8 cellular contexts compared by ENCODE assay signal in genomic region chr22:36065462-36065774, GRCh38. TPM values are rescaled to one million over a fixed set of nuclear protein-coding genes. Genes with fewer than 3 reads are reported as not detected.
DNase-seq lines count a peak whose midpoint lies in the region; ATAC-seq and TF ChIP-seq lines count a peak whose summit lies in the region.

No MANE protein-coding gene starts in this region.

- in situ Hi-C loops in astrocyte of the spinal cord (cut with HindIII; ENCODE audit: low sequenced_read_pairs): no loop called here

- TF ChIP-seq CTCF in astrocyte of the spinal cord (IDR thresholded peaks at IDR 0.05; ENCODE audit: low read depth, low read length): no peak

- peak overlapping the region; percentile 51 for H3K4me3 ChIP-seq in astrocyte of the spinal cord (ENCODE audit: low read depth, low read length)

- no peak for ATAC-seq in HG03196 (IDR thresholded peaks at IDR 0.05; ENCODE audit: unreplicated experiment)
- ATAC-seq in HG03520 (IDR thresholded peaks at IDR 0.05; ENCODE audit: unreplicated experiment): no peak
- no peak for ATAC-seq in GM18873 (IDR thresholded peaks at IDR 0.05; ENCODE audit: low FRiP score, unreplicated experiment)

- no peaks in the 10 kb centered on the region for H3K27me3 ChIP-seq in layer of hippocampus (ENCODE audit: control insufficient read depth, insufficient read depth, low read length)

- DNase-seq in Kasumi-1 (lab: John Stamatoyannopoulos, UW): peak; percentile 41 to 56
- DNase-seq in astrocyte of the spinal cord (ENCODE audit: low read depth, low spot score): no peak
- no peak for DNase-seq in COLO829 (ENCODE audit: low spot score)

- peak overlapping the region; percentile 71 for H3K27ac ChIP-seq in layer of hippocampus (ENCODE audit: low read depth, low read length)
- peak overlapping the region; percentile 71 for H3K27ac ChIP-seq in temporal lobe (ENCODE audit: low read depth, low read length)

RNA-seq across cellular contexts. Expression of gene RBFOX2, which starts 36.8 kb away (rescaled TPM):
- total RNA-seq in temporal lobe: 394 TPM

Comparison
In these comparisons a context has a peak if more than half of its experiments do, and no peak if none do; other contexts are left out.
1. DNase-seq: peak in Kasumi-1 (2 of 2); none in astrocyte of the spinal cord (single experiment) and COLO829 (single experiment).